Comparison of ENCODE assay signal across 13 cellular contexts in genomic region chr16:17358846-17359245, GRCh38.
A peak's percentile ranks its signal among the peaks of the same experiment; 100 is the strongest.
DNase-seq lines count a peak whose midpoint lies in the region; ATAC-seq and TF ChIP-seq lines count a peak whose summit lies in the region.
"Had no signal": no experiment of that assay in that cellular context is flagged by ENCODE, and none has a peak within 500 bp of the region (broad histone marks: within the 10 kb centered on the region; RNA-seq: fewer than 3 reads in every experiment).

No MANE protein-coding gene starts in this region.

- H3K9me3 ChIP-seq in transverse colon: no peaks in the 10 kb centered on the region
- H3K9me3 ChIP-seq in smooth muscle cell (replicated peaks; ENCODE audit: low read depth): no peaks in the 10 kb centered on the region
- H3K9me3 ChIP-seq: esophagus squamous epithelium had no signal

- intact Hi-C loops in left ventricle myocardium superior (cut with micrococcal nuclease): no loop called here
- intact Hi-C loops in Right ventricle myocardium inferior (cut with DNase I): no loop called here
- intact Hi-C loops in transverse colon (cut with DNase I; ENCODE audit: low total_unique reads): no loop called here

- H3K36me3 Mint-ChIP-seq in activated naive CD8-positive, alpha-beta T cell treated with anti-CD3 and anti-CD28 coated beads for 36 hours: peaks cover 3% of the 10 kb centered on the region

- H2BK5ac ChIP-seq in mesendoderm (ENCODE audit: low read length): no peak overlapping the region

- H3K79me1 ChIP-seq in mesendoderm (ENCODE audit: low read length): peaks cover 5% of the 10 kb centered on the region

- no peak overlapping the region for H3K4me2 ChIP-seq in mesendoderm (ENCODE audit: low read length)
- H3K4me2 ChIP-seq in smooth muscle cell: no peak overlapping the region
- H3K4me2 ChIP-seq: KMS-11 had no signal

- no peak overlapping the region for H3K4ac ChIP-seq in mesendoderm (ENCODE audit: low read depth, low read length)

- no peak for TF ChIP-seq CTCF in transverse colon (IDR thresholded peaks at IDR 0.05)
- no peak for TF ChIP-seq CTCF in smooth muscle cell (IDR thresholded peaks at IDR 0.05; ENCODE audit: borderline replicate concordance, insufficient read depth, poor library complexity, severe bottlenecking)

- in situ Hi-C loops in transverse colon (cut with MboI; ENCODE audit: low pct_ligation_motif_present in 1 of 4, low pct_unique_long_range_greater_than_20kb in 1 of 4, low sequenced_read_pairs in 3 of 4): no loop called here

- no peak for TF ChIP-seq EP300 in transverse colon (IDR thresholded peaks at IDR 0.05; ENCODE audit: low read depth)

- H2BK120ac ChIP-seq in mesendoderm (ENCODE audit: low read depth, low read length): no peak overlapping the region

- no peak for DNase-seq in left ventricle myocardium superior
- DNase-seq in Right ventricle myocardium inferior (ENCODE audit: missing footprints): no peak
- no peak for DNase-seq in activated naive CD8-positive, alpha-beta T cell treated with anti-CD3 and anti-CD28 coated beads for 36 hours
- no peak for DNase-seq in mesendoderm
- no peak for DNase-seq in transverse colon
- no peak for DNase-seq in smooth muscle cell (lab: John Stamatoyannopoulos, UW; ENCODE audit: unreplicated experiment)
- DNase-seq in NCI-H1436 (lab: John Stamatoyannopoulos, UW): no peak
- DNase-seq: activated CD4-positive, alpha-beta T cell treated with anti-CD3 and anti-CD28 coated beads for 48 hours; C1 segment of cervical spinal cord; esophagus squamous epithelium had no signal

- H3K4me3 Mint-ChIP-seq in activated naive CD8-positive, alpha-beta T cell treated with anti-CD3 and anti-CD28 coated beads for 36 hours: no peak overlapping the region

- H3K4me1 ChIP-seq in mesendoderm (ENCODE audit: control insufficient read depth, low read depth, low read length): peaks cover 11% of the 10 kb centered on the region
- peaks cover 4 to 59% (median 9%) of the 10 kb centered on the region in 4 donors for H3K4me1 ChIP-seq in transverse colon
- H3K4me1 ChIP-seq in smooth muscle cell (ENCODE audit: low read depth): peaks cover 14% of the 10 kb centered on the region

- peak; percentile 32 for ATAC-seq in left ventricle myocardium superior
- ATAC-seq in Right ventricle myocardium inferior: no peak
- ATAC-seq in HG03175 (IDR thresholded peaks at IDR 0.05; ENCODE audit: unreplicated experiment): no peak

- H3K9ac ChIP-seq in mesendoderm (ENCODE audit: low read length) (no peak overlapping the region), smooth muscle cell (ENCODE audit: low read depth) (no peak overlapping the region)
- H3K9ac ChIP-seq: KMS-11, parathyroid adenoma had no signal

- peaks cover 55% of the 10 kb centered on the region for H4K20me1 ChIP-seq in smooth muscle cell (ENCODE audit: low read depth)

- H3K27me3 ChIP-seq in mesendoderm (ENCODE audit: insufficient read depth, low read length, poor library complexity) (no peaks in the 10 kb centered on the region), transverse colon (no peaks in the 10 kb centered on the region), smooth muscle cell (ENCODE audit: low read depth) (no peaks in the 10 kb centered on the region)
- H3K27me3 ChIP-seq: esophagus squamous epithelium had no signal

- H3K18ac ChIP-seq in mesendoderm (ENCODE audit: low read length): no peak overlapping the region

- peak overlapping the region; percentile 80 for H3K27ac Mint-ChIP-seq in activated naive CD8-positive, alpha-beta T cell treated with anti-CD3 and anti-CD28 coated beads for 36 hours

- no peaks in the 10 kb centered on the region for H3K79me2 ChIP-seq in mesendoderm (ENCODE audit: control insufficient read depth, insufficient read depth, low read length)
- H3K79me2 ChIP-seq in smooth muscle cell (ENCODE audit: low read depth): no peaks in the 10 kb centered on the region
- H3K79me2 ChIP-seq: parathyroid adenoma had no signal

- no peak for TF ChIP-seq POLR2A in transverse colon (IDR thresholded peaks at IDR 0.05)

- no CpG with 5 or more reads among the region's 3 CpGs for WGBS in mesendoderm (ENCODE audit: extremely low coverage, insufficient coverage, low lambda C conversion rate)
- 83% methylated on average over 3 of the region's 3 CpGs; no CpG with 5 or more reads in 1 of the 2 donors for WGBS in transverse colon (ENCODE audit: low coverage in 1 of 2), 2 donors
- 71% methylated on average over 3 of the region's 3 CpGs for WGBS in smooth muscle cell (ENCODE audit: low lambda C conversion rate)

- no peaks in the 10 kb centered on the region for H3K27me3 Mint-ChIP-seq in activated naive CD8-positive, alpha-beta T cell treated with anti-CD3 and anti-CD28 coated beads for 36 hours

- peaks cover 60% of the 10 kb centered on the region for H3K4me1 Mint-ChIP-seq in activated naive CD8-positive, alpha-beta T cell treated with anti-CD3 and anti-CD28 coated beads for 36 hours

- no peak overlapping the region for H2AK5ac ChIP-seq in mesendoderm (ENCODE audit: low read length)

- no peaks in the 10 kb centered on the region for H3F3A ChIP-seq in smooth muscle cell (ENCODE audit: low read depth)

- peak overlapping the region; percentile 45 for H3K23ac ChIP-seq in mesendoderm (ENCODE audit: low read length)

- no peaks in the 10 kb centered on the region for H3K36me3 ChIP-seq in mesendoderm (ENCODE audit: control insufficient read depth, insufficient read depth, low read length)
- no peaks in the 10 kb centered on the region for H3K36me3 ChIP-seq in transverse colon
- H3K36me3 ChIP-seq in smooth muscle cell (ENCODE audit: low read depth): no peaks in the 10 kb centered on the region

- no peak overlapping the region for H4K5ac ChIP-seq in mesendoderm (ENCODE audit: low read length)

- H3K4me3 ChIP-seq in mesendoderm (ENCODE audit: low read length): no peak overlapping the region
- no peak overlapping the region for H3K4me3 ChIP-seq in transverse colon
- H3K4me3 ChIP-seq in smooth muscle cell: no peak overlapping the region
- H3K4me3 ChIP-seq: esophagus squamous epithelium had no signal

- H3K27ac ChIP-seq in mesendoderm (ENCODE audit: low read depth, low read length): no peak overlapping the region
- peak overlapping the region in 1 of 4 donors; percentile 44 for H3K27ac ChIP-seq in transverse colon
- no peak overlapping the region for H3K27ac ChIP-seq in smooth muscle cell (ENCODE audit: low read depth)
- H3K27ac ChIP-seq: KMS-11, parathyroid adenoma had no signal

- H2AFZ ChIP-seq in smooth muscle cell (ENCODE audit: low read depth): no peak overlapping the region
- H2AFZ ChIP-seq: parathyroid adenoma had no signal

- H3K9me3 Mint-ChIP-seq in activated naive CD8-positive, alpha-beta T cell treated with anti-CD3 and anti-CD28 coated beads for 36 hours: peaks cover 4% of the 10 kb centered on the region

- H2BK15ac ChIP-seq in mesendoderm (replicated peaks; ENCODE audit: low read depth): no peak overlapping the region

- H4K8ac ChIP-seq in mesendoderm (ENCODE audit: low read depth, low read length): no peak overlapping the region

- no peak overlapping the region for H3K56ac ChIP-seq in mesendoderm (ENCODE audit: low read length)
